In genomic region chr18:56461151-56461550, GRCh38 we compare ENCODE assay signal across 17 cellular contexts.
"Had no signal": no experiment of that assay in that cellular context is flagged by ENCODE, and none has a peak within 500 bp of the region (broad histone marks: within the 10 kb centered on the region; RNA-seq: fewer than 3 reads in every experiment).

No MANE protein-coding gene starts in this region.

- H3K27ac Mint-ChIP-seq: naive thymus-derived CD4-positive, alpha-beta T cell; nephron progenitor cell had no signal

- ATAC-seq: foreskin keratinocyte; naive thymus-derived CD4-positive, alpha-beta T cell; psoas muscle had no signal

- H3K4me1 Mint-ChIP-seq: naive thymus-derived CD4-positive, alpha-beta T cell had no signal

- H3K9me3 ChIP-seq: psoas muscle had no signal

- H3K36me3 ChIP-seq: sigmoid colon, stomach, thoracic aorta, transverse colon had no signal

- H3K4me1 ChIP-seq: foreskin keratinocyte, psoas muscle, sigmoid colon, stomach had no signal

- H3K27me3 ChIP-seq: hepatocyte, sigmoid colon, stomach, transverse colon had no signal

- H3K4me3 ChIP-seq: hepatocyte, psoas muscle, sigmoid colon, skin epidermis, stomach, thoracic aorta, transverse colon had no signal

- DNase-seq: effector memory CD4-positive, alpha-beta T cell; foreskin keratinocyte; head of caudate nucleus; kidney; mammary epithelial cell; naive thymus-derived CD4-positive, alpha-beta T cell; nephron progenitor cell; psoas muscle; sigmoid colon; stimulated activated CD4-positive, alpha-beta T cell treated with anti-CD3 and anti-CD28 coated beads, Interleukin-2, amount 100 ng/mL, for 24 hours; stimulated activated naive CD4-positive, alpha-beta T cell; stomach; substantia nigra; transverse colon had no signal

- H3K4me3 Mint-ChIP-seq: naive thymus-derived CD4-positive, alpha-beta T cell; nephron progenitor cell had no signal

- H3K36me3 Mint-ChIP-seq: naive thymus-derived CD4-positive, alpha-beta T cell had no signal

- H3K27ac ChIP-seq: foreskin keratinocyte, hepatocyte, psoas muscle, sigmoid colon, skin epidermis, stomach, thoracic aorta, transverse colon had no signal
